In genomic region chr14:29521526-29522137, GRCh38 we compare ENCODE assay signal across 9 cellular contexts.
DNase-seq lines count a peak whose midpoint lies in the region; ATAC-seq and TF ChIP-seq lines count a peak whose summit lies in the region.
"Had no signal": no experiment of that assay in that cellular context is flagged by ENCODE, and none has a peak within 500 bp of the region (broad histone marks: within the 10 kb centered on the region; RNA-seq: fewer than 3 reads in every experiment).

No MANE protein-coding gene starts in this region.

- H3K9me3 Mint-ChIP-seq in GM23338 (no peaks in the 10 kb centered on the region), endothelial cell (ENCODE audit: unreplicated experiment) (no peaks in the 10 kb centered on the region)
- peaks cover 9% of the 10 kb centered on the region for H3K9me3 Mint-ChIP-seq in natural killer cell treated with Interleukin-12 subunit alpha and Interleukin-12 subunit beta and Interleukin-15 and Interleukin-18, amount 100 ng/mL, for 72 hours

- H3K27me3 ChIP-seq in GM23338 (ENCODE audit: insufficient read depth) = no peaks in the 10 kb centered on the region
- H3K27me3 ChIP-seq in dorsolateral prefrontal cortex = peaks cover 0 to 3% (median 0%) of the 10 kb centered on the region in 45 donors

- H3K4me3 ChIP-seq in GM23338 (no peak overlapping the region), dorsolateral prefrontal cortex (no peak overlapping the region)
- H3K4me3 ChIP-seq: coronary artery had no signal

- no peaks in the 10 kb centered on the region for H3K4me1 Mint-ChIP-seq in GM23338
- peaks cover 8% of the 10 kb centered on the region for H3K4me1 Mint-ChIP-seq in endothelial cell (ENCODE audit: unreplicated experiment)
- no peaks in the 10 kb centered on the region for H3K4me1 Mint-ChIP-seq in natural killer cell treated with Interleukin-12 subunit alpha and Interleukin-12 subunit beta and Interleukin-15 and Interleukin-18, amount 100 ng/mL, for 72 hours (ENCODE audit: low read depth in 2 of 2)

- no peak overlapping the region for H3K4me2 ChIP-seq in GM23338

- no peaks in the 10 kb centered on the region for H4K20me1 ChIP-seq in GM23338 (replicated peaks; ENCODE audit: insufficient read depth)

- no peaks in the 10 kb centered on the region for H3K79me2 ChIP-seq in GM23338 (replicated peaks; ENCODE audit: insufficient read depth)

- H3K4me1 ChIP-seq in GM23338 (ENCODE audit: insufficient read depth) = no peaks in the 10 kb centered on the region

- no peak overlapping the region for H2AFZ ChIP-seq in GM23338

- H3K9me2 ChIP-seq in GM23338 (ENCODE audit: insufficient read depth) = no peaks in the 10 kb centered on the region

- H3K27me3 Mint-ChIP-seq in GM23338 (ENCODE audit: insufficient read depth, low read depth, poor library complexity) (peaks cover 4% of the 10 kb centered on the region), endothelial cell (ENCODE audit: unreplicated experiment) (peaks cover 3% of the 10 kb centered on the region)
- no peaks in the 10 kb centered on the region for H3K27me3 Mint-ChIP-seq in natural killer cell treated with Interleukin-12 subunit alpha and Interleukin-12 subunit beta and Interleukin-15 and Interleukin-18, amount 100 ng/mL, for 72 hours

- no peak overlapping the region for H3K4me3 Mint-ChIP-seq in GM23338
- H3K4me3 Mint-ChIP-seq in endothelial cell (ENCODE audit: unreplicated experiment) = no peak overlapping the region
- no peak overlapping the region for H3K4me3 Mint-ChIP-seq in natural killer cell treated with Interleukin-12 subunit alpha and Interleukin-12 subunit beta and Interleukin-15 and Interleukin-18, amount 100 ng/mL, for 72 hours

- in situ Hi-C loops in ACHN (cut with HindIII; ENCODE audit: low pct_ligation_motif_present, low pct_unique_long_range_greater_than_20kb, low sequenced_read_pairs) = no loop called here

- no peaks in the 10 kb centered on the region for H3K36me3 Mint-ChIP-seq in GM23338 (ENCODE audit: low read depth)
- H3K36me3 Mint-ChIP-seq in endothelial cell (ENCODE audit: low read depth, unreplicated experiment) = no peaks in the 10 kb centered on the region
- H3K36me3 Mint-ChIP-seq in natural killer cell treated with Interleukin-12 subunit alpha and Interleukin-12 subunit beta and Interleukin-15 and Interleukin-18, amount 100 ng/mL, for 72 hours = peaks cover 11% of the 10 kb centered on the region

- no peak overlapping the region for H3K27ac ChIP-seq in GM23338 (ENCODE audit: low read depth)
- no peak overlapping the region for H3K27ac ChIP-seq in dorsolateral prefrontal cortex
- H3K27ac ChIP-seq: coronary artery had no signal

- peak; percentile 76 for ATAC-seq in GM23338
- ATAC-seq in natural killer cell treated with Interleukin-12 subunit alpha and Interleukin-12 subunit beta and Interleukin-15 and Interleukin-18, amount 100 ng/mL, for 72 hours = no peak
- no peak for ATAC-seq in HG03196 (IDR thresholded peaks at IDR 0.05; ENCODE audit: unreplicated experiment)
- ATAC-seq in HG02870 (IDR thresholded peaks at IDR 0.05; ENCODE audit: unreplicated experiment) = no peak

- TF ChIP-seq CTCF in GM23338 (conservative IDR thresholded peaks at IDR 0.05; ENCODE audit: low read depth in 2 of 2) (peak; percentile 86 to 91), endothelial cell (IDR thresholded peaks at IDR 0.05; ENCODE audit: unreplicated experiment) (peak; percentile 16), dorsolateral prefrontal cortex (IDR thresholded peaks at IDR 0.05 in 54 of 56, conservative IDR thresholded peaks at IDR 0.05 in 2 of 56; ENCODE audit: low read depth in 1 of 56, partially characterized antibody in 56 of 56) (peak in 5 of 56 donors; percentile 6 to 25 (median 9))

- DNase-seq in ACHN (peak; percentile 11), GM23338 (ENCODE audit: low spot score) (peak; percentile 76), NCI-H524 treated with DMSO at 0.1 percent for 48 hours (lab: John Stamatoyannopoulos, UW) (peak; percentile 41), endothelial cell (ENCODE audit: low spot score) (peak; percentile 22), dorsolateral prefrontal cortex (no peak)
- no peak for DNase-seq in natural killer cell treated with Interleukin-12 subunit alpha and Interleukin-12 subunit beta and Interleukin-15 and Interleukin-18, amount 100 ng/mL, for 72 hours (ENCODE audit: low spot score)

- intact Hi-C loops in dorsolateral prefrontal cortex (cut with DNase I) = no loop called here

- no peak overlapping the region for H3K27ac Mint-ChIP-seq in GM23338
- no peak overlapping the region for H3K27ac Mint-ChIP-seq in endothelial cell (ENCODE audit: unreplicated experiment)
- H3K27ac Mint-ChIP-seq in natural killer cell treated with Interleukin-12 subunit alpha and Interleukin-12 subunit beta and Interleukin-15 and Interleukin-18, amount 100 ng/mL, for 72 hours = no peak overlapping the region

- H3F3A ChIP-seq in GM23338 (replicated peaks; ENCODE audit: low read depth) = no peaks in the 10 kb centered on the region

- no peaks in the 10 kb centered on the region for H3K36me3 ChIP-seq in GM23338 (ENCODE audit: insufficient read depth)

TF ChIP-seq in GM23338, 12 proteins besides CTCF, POLR2A, EP300 and RAD21 (continues in another document):
- TF ChIP-seq POLR2AphosphoS5 (IDR thresholded peaks at IDR 0.05; ENCODE audit: low read depth) = no peak
- no peak for TF ChIP-seq STAT1 (IDR thresholded peaks at IDR 0.05; ENCODE audit: unreplicated experiment)
- TF ChIP-seq CREB1 (CRISPR knock-in tag; IDR thresholded peaks at IDR 0.05; ENCODE audit: low read depth) = no peak
- TF ChIP-seq ETS1 (IDR thresholded peaks at IDR 0.05) = no peak
- TF ChIP-seq ZNF331 (CRISPR knock-in tag; IDR thresholded peaks at IDR 0.05; ENCODE audit: low read depth) = no peak
- TF ChIP-seq EZH2 (IDR thresholded peaks at IDR 0.05; ENCODE audit: low read depth, unreplicated experiment) = no peak
- TF ChIP-seq NANOG (IDR thresholded peaks at IDR 0.05; ENCODE audit: borderline replicate concordance) = no peak
- TF ChIP-seq EZH2phosphoT487 (IDR thresholded peaks at IDR 0.05; ENCODE audit: unreplicated experiment) = no peak
- TF ChIP-seq JUNB (IDR thresholded peaks at IDR 0.05; ENCODE audit: unreplicated experiment) = no peak
- TF ChIP-seq ZNF114 (CRISPR knock-in tag; IDR thresholded peaks at IDR 0.05) = no peak

Comparison
In these comparisons a context has a peak if more than half of its experiments do, and no peak if none do; other contexts are left out.
1. DNase-seq: peak in ACHN (single experiment), GM23338 (single experiment), NCI-H524 treated with DMSO at 0.1 percent for 48 hours (single experiment) and endothelial cell (single experiment); none in natural killer cell treated with Interleukin-12 subunit alpha and Interleukin-12 subunit beta and Interleukin-15 and Interleukin-18, amount 100 ng/mL, for 72 hours (single experiment) and dorsolateral prefrontal cortex (0 of 10).